3 cellular contexts compared by ENCODE assay signal in genomic region chr7:24137338-24137737, GRCh38.
"Had no signal": no experiment of that assay in that cellular context is flagged by ENCODE, and none has a peak within 500 bp of the region (broad histone marks: within the 10 kb centered on the region; RNA-seq: fewer than 3 reads in every experiment).

No MANE protein-coding gene starts in this region.

- ATAC-seq: GM12878 had no signal

- H3K4me3 ChIP-seq: GM12878 had no signal

- DNase-seq: GDM1, GF-D8 had no signal
